In the genomic region with DNA sequence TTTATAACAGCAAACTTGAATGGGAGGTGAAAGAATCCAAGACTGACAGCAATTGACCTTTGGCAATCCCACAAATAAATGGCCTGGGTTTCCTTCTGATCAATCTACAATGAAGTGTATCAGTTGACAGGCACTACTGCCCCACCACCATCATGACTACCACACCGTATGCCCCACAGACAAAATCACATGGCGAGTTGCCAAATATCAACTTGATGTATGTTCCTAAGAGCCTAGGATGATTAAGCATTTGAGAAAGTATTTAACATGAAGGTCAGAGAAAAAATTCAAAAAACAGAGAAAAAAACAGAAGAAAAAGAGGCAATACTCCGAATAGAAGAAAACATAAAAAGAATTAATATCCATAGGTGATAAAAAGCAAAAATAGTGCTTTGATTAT, we compare ENCODE assay signal across 23 cellular contexts.
"Had no signal": no experiment of that assay in that cellular context is flagged by ENCODE, and none has a peak within 500 bp of the region (broad histone marks: within the 10 kb centered on the region; RNA-seq: fewer than 3 reads in every experiment).

No MANE protein-coding gene starts in this region.

- H3K4me1 ChIP-seq: psoas muscle, right lobe of liver, spleen, testis, tibial nerve, upper lobe of right lung, vagina had no signal

- H3K27me3 Mint-ChIP-seq: stimulated activated memory B cell treated with anti-CD40 and anti-IgM and Interleukin-4, amounts not matched to agents 10 μg/mL and 1 μg/mL and 100 μg/mL, for 72 hours; stimulated activated naive CD8-positive, alpha-beta T cell treated with anti-CD3 and anti-CD28 coated beads, Interleukin-15, Interleukin-2, amounts not matched to agents 100 ng/mL and 50 ng/mL, for 24 hours had no signal

- H3K4me3 ChIP-seq: mucosa of descending colon, psoas muscle, right lobe of liver, spleen, testis, tibial nerve, upper lobe of right lung, vagina had no signal

- H3K4me1 Mint-ChIP-seq: naive thymus-derived CD8-positive, alpha-beta T cell; stimulated activated memory B cell treated with anti-CD40 and anti-IgM and Interleukin-4, amounts not matched to agents 10 μg/mL and 1 μg/mL and 100 μg/mL, for 72 hours had no signal

- DNase-seq: dermis blood vessel endothelial cell; erythroblast; head of caudate nucleus; hippocampal formation; kidney glomerular epithelial cell; mucosa of descending colon; naive thymus-derived CD8-positive, alpha-beta T cell; psoas muscle; retina; right lobe of liver; spleen; stimulated activated CD4-positive, alpha-beta T cell treated with anti-CD3 and anti-CD28 coated beads, Interleukin-15, amount 100 ng/mL, for 24 hours; stimulated activated CD4-positive, alpha-beta T cell treated with anti-CD3 and anti-CD28 coated beads, Interleukin-1b, Interleukin-23, amount 100 ng/mL, for 48 hours; stimulated activated CD4-positive, alpha-beta T cell treated with anti-CD3 and anti-CD28 coated beads, Interleukin-4, amount 100 ng/mL, for 24 hours; testis; upper lobe of right lung had no signal

- H3K4me3 Mint-ChIP-seq: naive thymus-derived CD8-positive, alpha-beta T cell; stimulated activated memory B cell treated with anti-CD40 and anti-IgM and Interleukin-4, amounts not matched to agents 10 μg/mL and 1 μg/mL and 100 μg/mL, for 72 hours; stimulated activated naive CD8-positive, alpha-beta T cell treated with anti-CD3 and anti-CD28 coated beads, Interleukin-15, Interleukin-2, amounts not matched to agents 100 ng/mL and 50 ng/mL, for 24 hours had no signal

- H3K36me3 Mint-ChIP-seq: naive thymus-derived CD8-positive, alpha-beta T cell; stimulated activated memory B cell treated with anti-CD40 and anti-IgM and Interleukin-4, amounts not matched to agents 10 μg/mL and 1 μg/mL and 100 μg/mL, for 72 hours had no signal

- ATAC-seq: foreskin keratinocyte; left lobe of liver; mucosa of descending colon; naive thymus-derived CD8-positive, alpha-beta T cell; psoas muscle; right lobe of liver; stimulated activated memory B cell treated with anti-CD40 and anti-IgM and Interleukin-4, amounts not matched to agents 10 μg/mL and 1 μg/mL and 100 μg/mL, for 72 hours; upper lobe of right lung had no signal

- H3K36me3 ChIP-seq: neutrophil, right lobe of liver, spleen, tibial nerve, upper lobe of right lung, vagina had no signal

- H3K9me3 ChIP-seq: mucosa of descending colon, neutrophil, psoas muscle, right lobe of liver, spleen, testis, tibial nerve, upper lobe of right lung, vagina had no signal

- H3K27me3 ChIP-seq: foreskin keratinocyte, neutrophil, right lobe of liver, spleen, testis, tibial nerve, upper lobe of right lung, vagina had no signal

- H3K27ac ChIP-seq: foreskin keratinocyte, neutrophil, psoas muscle, right lobe of liver, spleen, testis, tibial nerve, upper lobe of right lung, vagina had no signal

- H3K27ac Mint-ChIP-seq: naive thymus-derived CD8-positive, alpha-beta T cell; stimulated activated memory B cell treated with anti-CD40 and anti-IgM and Interleukin-4, amounts not matched to agents 10 μg/mL and 1 μg/mL and 100 μg/mL, for 72 hours; stimulated activated naive CD8-positive, alpha-beta T cell treated with anti-CD3 and anti-CD28 coated beads, Interleukin-15, Interleukin-2, amounts not matched to agents 100 ng/mL and 50 ng/mL, for 24 hours had no signal

- H3K9me3 Mint-ChIP-seq: stimulated activated memory B cell treated with anti-CD40 and anti-IgM and Interleukin-4, amounts not matched to agents 10 μg/mL and 1 μg/mL and 100 μg/mL, for 72 hours; stimulated activated naive CD8-positive, alpha-beta T cell treated with anti-CD3 and anti-CD28 coated beads, Interleukin-15, Interleukin-2, amounts not matched to agents 100 ng/mL and 50 ng/mL, for 24 hours had no signal
